In genomic region chr18:6488956-6489355, GRCh38 we compare ENCODE assay signal across 1 cellular context.
TF ChIP-seq lines count a peak whose summit lies in the region.

No MANE protein-coding gene starts in this region.

TF ChIP-seq in GM23338, 12 proteins besides CTCF, POLR2A, EP300 and RAD21:
- TF ChIP-seq REST (IDR thresholded peaks at IDR 0.05; ENCODE audit: unreplicated experiment): no peak
- no peak for TF ChIP-seq NANOG (IDR thresholded peaks at IDR 0.05; ENCODE audit: borderline replicate concordance)
- no peak for TF ChIP-seq EZH2 (IDR thresholded peaks at IDR 0.05; ENCODE audit: low read depth, unreplicated experiment)
- no peak for TF ChIP-seq ZNF114 (CRISPR knock-in tag; IDR thresholded peaks at IDR 0.05)
- no peak for TF ChIP-seq EZH2phosphoT487 (IDR thresholded peaks at IDR 0.05; ENCODE audit: unreplicated experiment)
- TF ChIP-seq JUNB (IDR thresholded peaks at IDR 0.05; ENCODE audit: unreplicated experiment): no peak
- TF ChIP-seq CREB1 (CRISPR knock-in tag; IDR thresholded peaks at IDR 0.05; ENCODE audit: low read depth): no peak
- no peak for TF ChIP-seq POLR2AphosphoS5 (IDR thresholded peaks at IDR 0.05; ENCODE audit: low read depth)
- TF ChIP-seq ETS1 (IDR thresholded peaks at IDR 0.05): no peak
- TF ChIP-seq ZNF462 (CRISPR knock-in tag; IDR thresholded peaks at IDR 0.05): no peak
- no peak for TF ChIP-seq ZNF331 (CRISPR knock-in tag; IDR thresholded peaks at IDR 0.05; ENCODE audit: low read depth)
- TF ChIP-seq STAT1 (IDR thresholded peaks at IDR 0.05; ENCODE audit: unreplicated experiment): no peak
